In genomic region chr6:111874030-111874425, GRCh38 we compare ENCODE assay signal across 8 cellular contexts. TPM values are rescaled to one million over a fixed set of nuclear protein-coding genes. Genes with fewer than 3 reads are reported as not detected.
A peak's percentile ranks its signal among the peaks of the same experiment; 100 is the strongest.
DNase-seq lines count a peak whose midpoint lies in the region; ATAC-seq, FAIRE-seq and TF ChIP-seq lines count a peak whose summit lies in the region.

No MANE protein-coding gene starts in this region.

- BruUV-seq in PC-9 (replicated peaks; lab: Mats Ljungman, UMichigan) (no TSS peak), HepG2 (replicated peaks; lab: Mats Ljungman, UMichigan) (no TSS peak)

- intact Hi-C loops in PC-9 (cut with micrococcal nuclease; ENCODE audit: unreplicated experiment): loop anchor here (5.0 kb wide), 3 partner anchors 52 to 123 kb away; no protein-coding TSS in a partner anchor
- intact Hi-C loops in HepG2 (cut with micrococcal nuclease; ENCODE audit: unreplicated experiment): loop anchor here (5.0 kb wide), 1 partner anchor 152 kb away; no protein-coding TSS in a partner anchor

- POLR2A ChIA-PET in PC-9 (lab: Charles Lee; ENCODE audit: unreplicated experiment) (no interaction called here), HepG2 (lab: Yijun Ruan, JAX) (no interaction called here)

- H3K4me1 Mint-ChIP-seq in activated naive CD8-positive, alpha-beta T cell treated with anti-CD3 and anti-CD28 coated beads, Interleukin-2, amount 50 U/mL, for 24 hours: peaks cover 35% of the 10 kb centered on the region

- H2AFZ ChIP-seq in PC-9 (peak overlapping the region; percentile 92), HepG2 (ENCODE audit: low read length) (peak overlapping the region; percentile 99)

- H3K27me3 ChIP-seq in PC-9 (ENCODE audit: insufficient read depth, low read depth) (no peaks in the 10 kb centered on the region), HepG2 (ENCODE audit: control insufficient read depth in 1 of 2, insufficient read depth in 2 of 2, low read length in 2 of 2) (peaks cover 0 to 21% of the 10 kb centered on the region in 2 experiments; a peak in 4 of 5 replicates)

- TF ChIP-seq EP300 in HepG2 (IDR thresholded peaks at IDR 0.05; ENCODE audit: low read depth in 2 of 2, low read length in 2 of 2) (no peak), HepG2 (CRISPR knock-in tag; IDR thresholded peaks at IDR 0.05; ENCODE audit: borderline replicate concordance) (no peak)

- H3K27me3 Mint-ChIP-seq in activated naive CD8-positive, alpha-beta T cell treated with anti-CD3 and anti-CD28 coated beads, Interleukin-2, amount 50 U/mL, for 24 hours: no peaks in the 10 kb centered on the region

- H3K36me3 Mint-ChIP-seq in activated naive CD8-positive, alpha-beta T cell treated with anti-CD3 and anti-CD28 coated beads, Interleukin-2, amount 50 U/mL, for 24 hours (ENCODE audit: low read depth): peaks cover 27% of the 10 kb centered on the region

- H4K20me1 ChIP-seq in PC-9 (ENCODE audit: insufficient read depth) (peaks cover 6% of the 10 kb centered on the region; the same call in 1 of the 2 replicates), HepG2 (ENCODE audit: insufficient read depth, low read length) (no peaks in the 10 kb centered on the region)

- H3K4me3 Mint-ChIP-seq in activated naive CD8-positive, alpha-beta T cell treated with anti-CD3 and anti-CD28 coated beads, Interleukin-2, amount 50 U/mL, for 24 hours: peak overlapping the region; percentile 91

- H3K9me3 Mint-ChIP-seq in activated naive CD8-positive, alpha-beta T cell treated with anti-CD3 and anti-CD28 coated beads, Interleukin-2, amount 50 U/mL, for 24 hours: no peaks in the 10 kb centered on the region

- H3K9me2 ChIP-seq in PC-9 (ENCODE audit: insufficient read depth): no peaks in the 10 kb centered on the region

- H3K9me3 ChIP-seq in PC-9 (ENCODE audit: insufficient read depth, low read depth) (no peaks in the 10 kb centered on the region), HepG2 (ENCODE audit: low read length) (no peaks in the 10 kb centered on the region)

- H3F3A ChIP-seq in PC-9 (ENCODE audit: insufficient read depth, low read depth): peaks cover 11% of the 10 kb centered on the region; the same call in 1 of the 2 replicates

- H3K4me2 ChIP-seq in PC-9: peak overlapping the region; percentile 84
- peak overlapping the region; percentile 100 for H3K4me2 ChIP-seq in HepG2 (ENCODE audit: low read depth, low read length)

- no peak overlapping the region for H3K9ac ChIP-seq in HepG2 (ENCODE audit: insufficient read depth, low read depth, low read length)

- CTCF ChIA-PET in PC-9 (lab: Charles Lee): interaction anchor here (0.7 kb wide), 1 partner anchor 180 kb away, joined by 4 read pairs; the partner anchor contains the start of gene CCN6
- CTCF ChIA-PET in HepG2 (lab: Yijun Ruan, JAX; ENCODE audit: low intra/inter-chr PET ratio, low total read pairs): no interaction called here

- FAIRE-seq in HepG2 (lab: Jason Lieb, UNC): no peak

- H3K79me2 ChIP-seq in PC-9 (ENCODE audit: low read depth) (peaks cover 32% of the 10 kb centered on the region), HepG2 (ENCODE audit: insufficient read depth, low read length) (no peaks in the 10 kb centered on the region)

- DNase-seq in GM20000 (ENCODE audit: low spot score) (peak; percentile 36), PC-9 (peak; percentile 31 to 69), HepG2 (ENCODE audit: low spot score) (no peak), iPS-NIHi11 (ENCODE audit: low spot score) (no peak)
- DNase-seq in activated naive CD8-positive, alpha-beta T cell treated with anti-CD3 and anti-CD28 coated beads, Interleukin-2, amount 50 U/mL, for 24 hours: peak; percentile 76
- peak; percentile 79 for DNase-seq in stimulated activated CD8-positive, alpha-beta memory T cell treated with anti-CD3 and anti-CD28 coated beads, Interleukin-4, amount 100 ng/mL, for 48 hours

- H3K36me3 ChIP-seq in PC-9 (ENCODE audit: low read depth) (0 out of 2 replicates have a peak, but pooled peaks cover 5% of the 10 kb centered on the region), HepG2 (replicated peaks in 1 of 2; ENCODE audit: control insufficient read depth in 1 of 2, insufficient read depth in 2 of 2, low read length in 2 of 2) (no peaks in the 10 kb centered on the region)

- no peak for ATAC-seq in activated naive CD8-positive, alpha-beta T cell treated with anti-CD3 and anti-CD28 coated beads, Interleukin-2, amount 50 U/mL, for 24 hours
- no peak for ATAC-seq in HepG2
- ATAC-seq in HG03342 (IDR thresholded peaks at IDR 0.05; ENCODE audit: unreplicated experiment): no peak
- ATAC-seq in HG03097 (IDR thresholded peaks at IDR 0.05; ENCODE audit: low FRiP score, unreplicated experiment): no peak

- in situ Hi-C loops in HepG2 (cut with HindIII; ENCODE audit: extremely low pct_ligation_motif_present, low pct_unique_long_range_greater_than_20kb): no loop called here

- TF ChIP-seq CTCF in GM20000 (IDR thresholded peaks at IDR 0.05; ENCODE audit: extremely low read depth, missing control alignments): no peak
- no peak for TF ChIP-seq CTCF in PC-9 (conservative IDR thresholded peaks at IDR 0.05)
- no peak for TF ChIP-seq CTCF in HepG2 (CRISPR knock-in tag; IDR thresholded peaks at IDR 0.05)

- peak overlapping the region; percentile 76 for H3K4me3 ChIP-seq in PC-9
- peak overlapping the region; percentile 66 to 82 (median 68); a peak in 5 of 6 replicates for H3K4me3 ChIP-seq in HepG2 (replicated peaks in 1 of 3; ENCODE audit: insufficient read depth in 1 of 3, low read depth in 2 of 3, low read length in 3 of 3)

- H3K27ac ChIP-seq in PC-9 (peak overlapping the region; percentile 49), HepG2 (ENCODE audit: extremely low read length, insufficient read depth, low read length) (no peak overlapping the region)

- TF ChIP-seq POLR2A in HepG2 (IDR thresholded peaks at IDR 0.05; ENCODE audit: insufficient read depth in 1 of 2, low read depth in 2 of 2, low read length in 2 of 2): no peak

- H3K4me1 ChIP-seq in PC-9 (replicated peaks; ENCODE audit: insufficient read depth) (peaks cover 28% of the 10 kb centered on the region), HepG2 (ENCODE audit: insufficient read depth, low read length) (peaks cover 40% of the 10 kb centered on the region)

- WGBS in HepG2 (ENCODE audit: low lambda C conversion rate): 19% methylated on average over 8 of the region's 8 CpGs

- TF ChIP-seq RAD21 in HepG2 (CRISPR knock-in tag; IDR thresholded peaks at IDR 0.05): no peak

- peak overlapping the region; percentile 94 for H3K27ac Mint-ChIP-seq in activated naive CD8-positive, alpha-beta T cell treated with anti-CD3 and anti-CD28 coated beads, Interleukin-2, amount 50 U/mL, for 24 hours

TF ChIP-seq in HepG2, 621 proteins besides CTCF, POLR2A, EP300 and RAD21 (continues in another document):
- TF ChIP-seq IKZF4 (CRISPR knock-in tag; IDR thresholded peaks at IDR 0.05; ENCODE audit: borderline replicate concordance, low read depth, not compliant biosample characterization): no peak
- no peak for TF ChIP-seq CBX1 (IDR thresholded peaks at IDR 0.05; ENCODE audit: low read depth)
- TF ChIP-seq HMGA1 (CRISPR knock-in tag; conservative IDR thresholded peaks at IDR 0.05): no peak
- no peak for TF ChIP-seq ZBTB8A (CRISPR knock-in tag; IDR thresholded peaks at IDR 0.05; ENCODE audit: borderline replicate concordance, low read depth)
- no peak for TF ChIP-seq ZNF503 (CRISPR knock-in tag; IDR thresholded peaks at IDR 0.05)
- no peak for TF ChIP-seq NONO (IDR thresholded peaks at IDR 0.05)
- TF ChIP-seq NONO (CRISPR knock-in tag; conservative IDR thresholded peaks at IDR 0.05): peak; percentile 4; the same call in 1 of the 2 replicates
- TF ChIP-seq CREB1 (IDR thresholded peaks at IDR 0.05): no peak
- 0 out of 2 replicates have a peak, but pooled peaks have one; percentile 5 for TF ChIP-seq CREB1 (CRISPR knock-in tag; IDR thresholded peaks at IDR 0.05)
- no peak for TF ChIP-seq ZNF10 (CRISPR knock-in tag; IDR thresholded peaks at IDR 0.05; ENCODE audit: borderline replicate concordance, low read depth)

RNA-seq across cellular contexts. Expression of gene FYN, which starts 0.8 kb away (rescaled TPM):
- total RNA-seq in PC-9 (2021) (53.3 and 80.3 TPM in 2 replicates), HepG2 (2016; rRNA removed; fragmentation: Illumina TruSeq; extraction: Trizol) (14.6 and 15.5 TPM in 2 replicates)
- total RNA-seq in HepG2 (2016; cell fraction: cytosol; rRNA removed; fragmentation: Illumina TruSeq; extraction: Trizol; ENCODE audit: low read depth): 3.6 and 4.1 TPM in 2 replicates
- 13.7 and 16.0 TPM in 2 replicates for total RNA-seq in HepG2 (2016; cell fraction: insoluble cytoplasmic fraction; rRNA removed; fragmentation: Illumina TruSeq; extraction: Trizol)
- total RNA-seq in HepG2 (2016; cell fraction: membrane; rRNA removed; fragmentation: Illumina TruSeq; extraction: Trizol): 11.6 and 12.0 TPM in 2 replicates
- total RNA-seq in HepG2 (2016; cell fraction: nucleus; rRNA removed; fragmentation: Illumina TruSeq; extraction: Trizol): 17.8 and 19.2 TPM in 2 replicates
- 22.6 and 24.6 TPM in 2 replicates for polyA plus RNA-seq in HepG2 (2011; rRNA removed)
- polyA plus RNA-seq in HepG2 (2011; cell fraction: cytosol; rRNA removed): 16.8 and 28.6 TPM in 2 replicates
- polyA plus RNA-seq in HepG2 (2011; cell fraction: nucleus; rRNA removed): 31.3 and 40.2 TPM in 2 replicates
- 22.4 and 23.4 TPM in 2 replicates for polyA plus RNA-seq in HepG2 (2012)
- polyA plus RNA-seq in HepG2 (2016; cell fraction: cytosol; fragmentation: Illumina TruSeq; extraction: Trizol; ENCODE audit: low read depth): 3.4 and 3.5 TPM in 2 replicates
- 18.8 and 20.1 TPM in 2 replicates for polyA plus RNA-seq in HepG2 (2016; cell fraction: insoluble cytoplasmic fraction; fragmentation: Illumina TruSeq; extraction: Trizol; ENCODE audit: low read depth)
- polyA plus RNA-seq in HepG2 (2016; cell fraction: membrane; fragmentation: Illumina TruSeq; extraction: Trizol; ENCODE audit: low read depth): 10.6 and 11.8 TPM in 2 replicates
- polyA plus RNA-seq in HepG2 (2016; cell fraction: nucleus; fragmentation: Illumina TruSeq; extraction: Trizol; ENCODE audit: insufficient read depth, low read depth): 17.9 and 20.2 TPM in 2 replicates
- polyA minus RNA-seq in HepG2 (2011; rRNA and poly(A)+ RNA removed; ENCODE audit: low replicate concordance): 37.8 and 75.6 TPM in 2 replicates
- polyA minus RNA-seq in HepG2 (2011; cell fraction: cytosol; rRNA and poly(A)+ RNA removed): 19.1 and 20.6 TPM in 2 replicates
- polyA minus RNA-seq in HepG2 (2011; cell fraction: nucleus; rRNA and poly(A)+ RNA removed): 45.1 and 62.6 TPM in 2 replicates

Comparison
In these comparisons a context has a peak if more than half of its experiments do, and no peak if none do; other contexts are left out.
1. DNase-seq: peak in GM20000 (single experiment), PC-9 (2 of 2), activated naive CD8-positive, alpha-beta T cell treated with anti-CD3 and anti-CD28 coated beads, Interleukin-2, amount 50 U/mL, for 24 hours (single experiment) and stimulated activated CD8-positive, alpha-beta memory T cell treated with anti-CD3 and anti-CD28 coated beads, Interleukin-4, amount 100 ng/mL, for 48 hours (single experiment); none in HepG2 (single experiment) and iPS-NIHi11 (single experiment).